ENCODE assay signal across 1 cellular context in genomic region chr9:137550958-137551655, GRCh38.
A peak's percentile ranks its signal among the peaks of the same experiment; 100 is the strongest.
TF ChIP-seq lines count a peak whose summit lies in the region.

No MANE protein-coding gene starts in this region.

TF ChIP-seq in HEK293, 187 proteins besides CTCF, POLR2A, EP300 and RAD21 (continued from another document and continues in another):
- TF ChIP-seq ZNF174 (tag by site-specific recombination; IDR thresholded peaks at IDR 0.05) = no peak
- TF ChIP-seq ZNF530 (tag by site-specific recombination; IDR thresholded peaks at IDR 0.05; ENCODE audit: low read depth) = no peak
- TF ChIP-seq SCRT2 (tag by site-specific recombination; IDR thresholded peaks at IDR 0.05) = no peak
- TF ChIP-seq ZNF701 (tag by site-specific recombination; IDR thresholded peaks at IDR 0.05) = no peak
- no peak for TF ChIP-seq PRDM6 (tag by site-specific recombination; IDR thresholded peaks at IDR 0.05)
- TF ChIP-seq PRDM1 (tag by site-specific recombination; IDR thresholded peaks at IDR 0.05) = no peak
- TF ChIP-seq ZIC2 (tag by site-specific recombination; IDR thresholded peaks at IDR 0.05) = no peak
- TF ChIP-seq ZNF76 (tag by site-specific recombination; IDR thresholded peaks at IDR 0.05; ENCODE audit: borderline replicate concordance, low read depth) = no peak; the same call in 1 of the 2 replicates
- TF ChIP-seq ZNF112 (tag by site-specific recombination; IDR thresholded peaks at IDR 0.05) = no peak
- TF ChIP-seq ZNF791 (tag by site-specific recombination; IDR thresholded peaks at IDR 0.05) = no peak
- TF ChIP-seq KLF1 (tag by site-specific recombination; IDR thresholded peaks at IDR 0.05) = peak; percentile 81
- TF ChIP-seq ZNF529 (tag by site-specific recombination; IDR thresholded peaks at IDR 0.05; ENCODE audit: insufficient replicate concordance) = no peak
- no peak for TF ChIP-seq ZNF521 (tag by site-specific recombination; IDR thresholded peaks at IDR 0.05)
- TF ChIP-seq KLF16 (tag by site-specific recombination; IDR thresholded peaks at IDR 0.05) = 0 out of 2 replicates have a peak, but pooled peaks have one; percentile 30
- TF ChIP-seq ZBTB49 (tag by site-specific recombination; IDR thresholded peaks at IDR 0.05; ENCODE audit: low read depth) = no peak
- TF ChIP-seq ZBTB8A (tag by site-specific recombination; IDR thresholded peaks at IDR 0.05) = peak; percentile 59; the same call in 1 of the 2 replicates
- TF ChIP-seq ZXDB (tag by site-specific recombination; IDR thresholded peaks at IDR 0.05) = peak; percentile 55
- no peak for TF ChIP-seq ZNF707 (tag by site-specific recombination; IDR thresholded peaks at IDR 0.05)
- no peak for TF ChIP-seq ZBTB21 (tag by site-specific recombination; IDR thresholded peaks at IDR 0.05)
- peak; percentile 53 for TF ChIP-seq ZFP69B (tag by site-specific recombination; IDR thresholded peaks at IDR 0.05)
- no peak for TF ChIP-seq ZNF19 (tag by site-specific recombination; IDR thresholded peaks at IDR 0.05; ENCODE audit: low read depth)
- no peak for TF ChIP-seq ZNF843 (tag by site-specific recombination; IDR thresholded peaks at IDR 0.05)
- TF ChIP-seq, protein P1, sequence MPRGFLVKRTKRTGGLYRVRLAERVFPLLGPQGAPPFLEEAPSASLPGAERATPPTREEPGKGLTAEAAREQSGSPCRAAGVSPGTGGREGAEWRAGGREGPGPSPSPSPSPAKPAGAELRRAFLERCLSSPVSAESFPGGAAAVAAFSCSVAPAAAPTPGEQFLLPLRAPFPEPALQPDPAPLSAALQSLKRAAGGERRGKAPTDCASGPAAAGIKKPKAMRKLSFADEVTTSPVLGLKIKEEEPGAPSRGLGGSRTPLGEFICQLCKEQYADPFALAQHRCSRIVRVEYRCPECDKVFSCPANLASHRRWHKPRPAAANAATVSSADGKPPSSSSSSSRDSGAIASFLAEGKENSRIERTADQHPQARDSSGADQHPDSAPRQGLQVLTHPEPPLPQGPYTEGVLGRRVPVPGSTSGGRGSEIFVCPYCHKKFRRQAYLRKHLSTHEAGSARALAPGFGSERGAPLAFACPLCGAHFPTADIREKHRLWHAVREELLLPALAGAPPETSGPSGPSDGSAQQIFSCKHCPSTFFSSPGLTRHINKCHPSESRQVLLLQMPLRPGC (tag by site-specific recombination; IDR thresholded peaks at IDR 0.05) = no peak
- TF ChIP-seq ZNF426 (tag by site-specific recombination; IDR thresholded peaks at IDR 0.05) = no peak
- 0 out of 2 replicates have a peak, but pooled peaks have one; percentile 21 for TF ChIP-seq ZNF184 (tag by site-specific recombination; IDR thresholded peaks at IDR 0.05)
- no peak for TF ChIP-seq ZNF362 (tag by site-specific recombination; IDR thresholded peaks at IDR 0.05)
- TF ChIP-seq FEZF1 (tag by site-specific recombination; IDR thresholded peaks at IDR 0.05) = no peak
- TF ChIP-seq IKZF3 (tag by site-specific recombination; IDR thresholded peaks at IDR 0.05) = peak; percentile 55; the same call in 1 of the 2 replicates
- TF ChIP-seq, protein P2, sequence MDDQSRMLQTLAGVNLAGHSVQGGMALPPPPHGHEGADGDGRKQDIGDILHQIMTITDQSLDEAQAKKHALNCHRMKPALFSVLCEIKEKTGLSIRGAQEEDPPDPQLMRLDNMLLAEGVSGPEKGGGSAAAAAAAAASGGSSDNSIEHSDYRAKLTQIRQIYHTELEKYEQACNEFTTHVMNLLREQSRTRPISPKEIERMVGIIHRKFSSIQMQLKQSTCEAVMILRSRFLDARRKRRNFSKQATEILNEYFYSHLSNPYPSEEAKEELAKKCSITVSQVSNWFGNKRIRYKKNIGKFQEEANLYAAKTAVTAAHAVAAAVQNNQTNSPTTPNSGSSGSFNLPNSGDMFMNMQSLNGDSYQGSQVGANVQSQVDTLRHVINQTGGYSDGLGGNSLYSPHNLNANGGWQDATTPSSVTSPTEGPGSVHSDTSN (CRISPR knock-in tag; IDR thresholded peaks at IDR 0.05) = no peak
- no peak for TF ChIP-seq SETDB1 (IDR thresholded peaks at IDR 0.05; ENCODE audit: insufficient read length, low read length)
- no peak for TF ChIP-seq GLI4 (tag by site-specific recombination; IDR thresholded peaks at IDR 0.05)
- peak; percentile 44; the same call in 1 of the 2 replicates for TF ChIP-seq KLF7 (tag by site-specific recombination; IDR thresholded peaks at IDR 0.05; ENCODE audit: borderline replicate concordance)
- TF ChIP-seq GLI2 (tag by site-specific recombination; IDR thresholded peaks at IDR 0.05; ENCODE audit: borderline replicate concordance, low read depth) = no peak
- TF ChIP-seq, protein P3, sequence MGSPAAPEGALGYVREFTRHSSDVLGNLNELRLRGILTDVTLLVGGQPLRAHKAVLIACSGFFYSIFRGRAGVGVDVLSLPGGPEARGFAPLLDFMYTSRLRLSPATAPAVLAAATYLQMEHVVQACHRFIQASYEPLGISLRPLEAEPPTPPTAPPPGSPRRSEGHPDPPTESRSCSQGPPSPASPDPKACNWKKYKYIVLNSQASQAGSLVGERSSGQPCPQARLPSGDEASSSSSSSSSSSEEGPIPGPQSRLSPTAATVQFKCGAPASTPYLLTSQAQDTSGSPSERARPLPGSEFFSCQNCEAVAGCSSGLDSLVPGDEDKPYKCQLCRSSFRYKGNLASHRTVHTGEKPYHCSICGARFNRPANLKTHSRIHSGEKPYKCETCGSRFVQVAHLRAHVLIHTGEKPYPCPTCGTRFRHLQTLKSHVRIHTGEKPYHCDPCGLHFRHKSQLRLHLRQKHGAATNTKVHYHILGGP (tag by site-specific recombination; IDR thresholded peaks at IDR 0.05) = no peak
- no peak for TF ChIP-seq ZSCAN16 (tag by site-specific recombination; IDR thresholded peaks at IDR 0.05)
- TF ChIP-seq REST (tag by site-specific recombination; IDR thresholded peaks at IDR 0.05) = no peak
- no peak for TF ChIP-seq ZNF768 (tag by site-specific recombination; IDR thresholded peaks at IDR 0.05)
- TF ChIP-seq ZNF138 (tag by site-specific recombination; IDR thresholded peaks at IDR 0.05; ENCODE audit: borderline replicate concordance) = no peak
- TF ChIP-seq ZBTB26 (tag by site-specific recombination; optimal IDR thresholded peaks at IDR 0.05) = peak; percentile 8
- no peak for TF ChIP-seq ZNF544 (tag by site-specific recombination; IDR thresholded peaks at IDR 0.05)
- no peak for TF ChIP-seq EGR2 (tag by site-specific recombination; IDR thresholded peaks at IDR 0.05; ENCODE audit: low read depth)
- TF ChIP-seq ZNF266 (tag by site-specific recombination; IDR thresholded peaks at IDR 0.05; ENCODE audit: low read depth) = no peak
- TF ChIP-seq ZNF132 (tag by site-specific recombination; IDR thresholded peaks at IDR 0.05; ENCODE audit: borderline replicate concordance) = no peak
- TF ChIP-seq ZBTB48 (tag by site-specific recombination; IDR thresholded peaks at IDR 0.05) = peak; percentile 80
- no peak for TF ChIP-seq MZF1 (tag by site-specific recombination; IDR thresholded peaks at IDR 0.05; ENCODE audit: borderline replicate concordance)
- TF ChIP-seq KLF8 (tag by site-specific recombination; IDR thresholded peaks at IDR 0.05) = peak; percentile 85; the same call in 1 of the 2 replicates
- TF ChIP-seq ZBTB11 (tag by site-specific recombination; conservative IDR thresholded peaks at IDR 0.05; ENCODE audit: low read depth) = peak; percentile 34; the same call in 1 of the 2 replicates
- no peak for TF ChIP-seq ZNF416 (tag by site-specific recombination; IDR thresholded peaks at IDR 0.05)
